ENCODE assay signal across 20 cellular contexts in genomic region chr13:58933475-58933874, GRCh38.
"Had no signal": no experiment of that assay in that cellular context is flagged by ENCODE, and none has a peak within 500 bp of the region (broad histone marks: within the 10 kb centered on the region; RNA-seq: fewer than 3 reads in every experiment).

No MANE protein-coding gene starts in this region.

- H3K27ac ChIP-seq: breast epithelium had no signal

- H3K9ac ChIP-seq: SK-N-SH had no signal

- H3K4me1 ChIP-seq: breast epithelium had no signal

- H3K36me3 Mint-ChIP-seq: activated naive CD4-positive, alpha-beta T cell treated with anti-CD3 and anti-CD28 coated beads, Interleukin-2, amount 50 U/mL, for 24 hours had no signal

- H3K4me1 Mint-ChIP-seq: activated naive CD4-positive, alpha-beta T cell treated with anti-CD3 and anti-CD28 coated beads, Interleukin-2, amount 50 U/mL, for 24 hours had no signal

- H3K9me3 Mint-ChIP-seq: T-helper 1 cell treated with Interleukin-12 subunit alpha and Interleukin-12 subunit beta and Interleukin-4 antibody, amounts not matched to agents 30 μg/mL and 1 μg/mL, for 36 hours had no signal

- H3K4me3 ChIP-seq: breast epithelium had no signal

- H3K9me3 ChIP-seq: breast epithelium, SK-N-SH had no signal

- H3K27ac Mint-ChIP-seq: activated CD8-positive, alpha-beta T cell treated with anti-CD3 and anti-CD28 coated beads, Interleukin-2, amount 10 ng/mL, durations not matched to agents 7 days and 5 days; activated naive CD4-positive, alpha-beta T cell treated with anti-CD3 and anti-CD28 coated beads, Interleukin-2, amount 50 U/mL, for 24 hours; T-helper 1 cell treated with Interleukin-12 subunit alpha and Interleukin-12 subunit beta and Interleukin-4 antibody, amounts not matched to agents 30 μg/mL and 1 μg/mL, for 36 hours had no signal

- H3K27me3 ChIP-seq: breast epithelium had no signal

- DNase-seq: activated CD4-positive, alpha-beta T cell treated with anti-CD3 and anti-CD28 coated beads for 48 hours; activated CD4-positive, alpha-beta T cell treated with anti-CD3 and anti-CD28 coated beads, Interleukin-2, amount 50 U/mL, for 4 hours; activated CD4-positive, CD25-positive, alpha-beta regulatory T cell treated with anti-CD3 and anti-CD28 coated beads, Interleukin-2, amount 50 U/mL, for 72 hours; activated CD8-positive, alpha-beta memory T cell treated with anti-CD3 and anti-CD28 coated beads, Interleukin-2, amount 50 U/mL, for 48 hours; activated CD8-positive, alpha-beta T cell treated with anti-CD3 and anti-CD28 coated beads, Interleukin-2, amount 10 ng/mL, durations not matched to agents 7 days and 5 days; activated T-cell treated with anti-CD3 and anti-CD28 coated beads, Interleukin-2, amount 50 U/mL, for 1 hour; aorta; caudate nucleus; Kasumi-1; NCI-H1105 treated with DMSO at 0.1 percent for 48 hours; NCI-H1436 treated with DMSO at 0.1 percent for 48 hours; NCI-H187; NCI-H2081; NCI-H446; NCI-H524; SK-N-SH; SW 1271 had no signal

- H3K4me3 Mint-ChIP-seq: activated CD8-positive, alpha-beta T cell treated with anti-CD3 and anti-CD28 coated beads, Interleukin-2, amount 10 ng/mL, durations not matched to agents 7 days and 5 days; activated naive CD4-positive, alpha-beta T cell treated with anti-CD3 and anti-CD28 coated beads, Interleukin-2, amount 50 U/mL, for 24 hours; T-helper 1 cell treated with Interleukin-12 subunit alpha and Interleukin-12 subunit beta and Interleukin-4 antibody, amounts not matched to agents 30 μg/mL and 1 μg/mL, for 36 hours had no signal

- H3K4me2 ChIP-seq: SK-N-SH had no signal

- H3K27me3 Mint-ChIP-seq: activated naive CD4-positive, alpha-beta T cell treated with anti-CD3 and anti-CD28 coated beads, Interleukin-2, amount 50 U/mL, for 24 hours had no signal
